ENCODE assay signal across 8 cellular contexts in genomic region chr1:206705187-206705586, GRCh38. TPM values are rescaled to one million over a fixed set of nuclear protein-coding genes. Genes with fewer than 3 reads are reported as not detected.
A peak's percentile ranks its signal among the peaks of the same experiment; 100 is the strongest.
DNase-seq lines count a peak whose midpoint lies in the region; ATAC-seq and TF ChIP-seq lines count a peak whose summit lies in the region.

No MANE protein-coding gene starts in this region.

- TF ChIP-seq CTCF in AG04449 (IDR thresholded peaks at IDR 0.05; ENCODE audit: insufficient read depth, low read length, missing control alignments): no peak

- peaks cover 66% of the 10 kb centered on the region for H3K4me1 Mint-ChIP-seq in activated T-helper 17 cell treated with anti-CD3 and anti-CD28 coated beads, Interleukin-2, amount 50 U/mL, for 72 hours
- H3K4me1 Mint-ChIP-seq in immature natural killer cell: peaks cover 91 to 94% of the 10 kb centered on the region in 2 donors

- ATAC-seq in activated T-helper 17 cell treated with anti-CD3 and anti-CD28 coated beads, Interleukin-2, amount 50 U/mL, for 72 hours (replicated peaks): no peak
- no peak for ATAC-seq in HG03108 (IDR thresholded peaks at IDR 0.05; ENCODE audit: unreplicated experiment)

- no peaks in the 10 kb centered on the region for H3K27me3 Mint-ChIP-seq in activated T-helper 17 cell treated with anti-CD3 and anti-CD28 coated beads, Interleukin-2, amount 50 U/mL, for 72 hours
- H3K27me3 Mint-ChIP-seq in immature natural killer cell (ENCODE audit: low read depth in 3 of 3): peaks cover 0 to 13% (median 11%) of the 10 kb centered on the region in 3 donors

- H3K4me3 Mint-ChIP-seq in activated T-helper 17 cell treated with anti-CD3 and anti-CD28 coated beads, Interleukin-2, amount 50 U/mL, for 72 hours: peak overlapping the region; percentile 81
- H3K4me3 Mint-ChIP-seq in immature natural killer cell: peak overlapping the region in 1 of 5 donors; percentile 19

- H3K36me3 Mint-ChIP-seq in activated T-helper 17 cell treated with anti-CD3 and anti-CD28 coated beads, Interleukin-2, amount 50 U/mL, for 72 hours (ENCODE audit: low read depth): peaks cover 9% of the 10 kb centered on the region
- H3K36me3 Mint-ChIP-seq in immature natural killer cell: no peaks in the 10 kb centered on the region

- CTCF ChIA-PET in AG04449 (lab: Yijun Ruan, JAX): interaction anchor here (0.6 to 3.3 kb wide), 14 partner anchors 10 to 226 kb away, joined by 3 to 25 read pairs (median 3); no protein-coding TSS in a partner anchor

- peak overlapping the region; percentile 89 for H3K27ac Mint-ChIP-seq in activated T-helper 17 cell treated with anti-CD3 and anti-CD28 coated beads, Interleukin-2, amount 50 U/mL, for 72 hours
- peak overlapping the region in 4 of 6 donors; percentile 45 to 89 (median 76) for H3K27ac Mint-ChIP-seq in immature natural killer cell

- no peaks in the 10 kb centered on the region for H3K9me3 Mint-ChIP-seq in activated T-helper 17 cell treated with anti-CD3 and anti-CD28 coated beads, Interleukin-2, amount 50 U/mL, for 72 hours
- H3K9me3 Mint-ChIP-seq in immature natural killer cell: no peaks in the 10 kb centered on the region

- DNase-seq in AG04449 (ENCODE audit: low read depth, low spot score) (no peak), NCI-H1092 (lab: John Stamatoyannopoulos, UW) (peak; percentile 83), immature natural killer cell (no peak), amniotic stem cell (lab: John Stamatoyannopoulos, UW) (no peak), COLO829 (ENCODE audit: low spot score) (no peak)
- DNase-seq in stimulated activated CD4-positive, alpha-beta T cell treated with anti-CD3 and anti-CD28 coated beads, Interleukin-2, amount 100 ng/mL, for 24 hours: no peak

- peak overlapping the region; percentile 12 for H3K4me3 ChIP-seq in AG04449 (ENCODE audit: low read depth, low read length)

- POLR2A ChIA-PET in AG04449 (lab: Yijun Ruan, JAX): interaction anchor here (1.5 kb wide), 1 partner anchor 9 kb away, joined by 4 read pairs; no protein-coding TSS in a partner anchor

RNA-seq across cellular contexts. Expression of gene MAPKAPK2, which starts 20.5 kb away (rescaled TPM):
- total RNA-seq in activated T-helper 17 cell treated with anti-CD3 and anti-CD28 coated beads, Interleukin-2, amount 50 U/mL, for 72 hours: 10 to 100 TPM; 64.6 to 85.3 TPM
- polyA plus RNA-seq in immature natural killer cell: 1 to 10 TPM; 3.5 to 7.2 (median 4.1) TPM
